Comparison of ENCODE assay signal across 9 cellular contexts in genomic region chr10:74502963-74503608, GRCh38.
DNase-seq lines count a peak whose midpoint lies in the region; TF ChIP-seq lines count a peak whose summit lies in the region.
"Had no signal": no experiment of that assay in that cellular context is flagged by ENCODE, and none has a peak within 500 bp of the region (broad histone marks: within the 10 kb centered on the region; RNA-seq: fewer than 3 reads in every experiment).

No MANE protein-coding gene starts in this region.

- peak overlapping the region; percentile 83 for H3K27ac Mint-ChIP-seq in activated CD4-positive, alpha-beta T cell treated with anti-CD3 and anti-CD28 coated beads, Interleukin-2, amount 10 ng/mL, durations not matched to agents 24 days and 14 days
- H3K27ac Mint-ChIP-seq in activated CD4-positive, alpha-beta T cell treated with anti-CD3 and anti-CD28 coated beads, Interleukin-2, amount 10 ng/mL, durations not matched to agents 7 days and 5 days = no peak overlapping the region

- CTCF ChIA-PET in activated CD4-positive, alpha-beta T cell treated with anti-CD3 and anti-CD28 coated beads, Interleukin-2, amount 10 ng/mL, durations not matched to agents 7 days and 5 days (lab: Charles Lee) = no interaction called here
- CTCF ChIA-PET in OCI-LY7 (lab: Charles Lee; ENCODE audit: unreplicated experiment) = no interaction called here

- no TSS peak for BruUV-seq in OCI-LY7 (replicated peaks; lab: Mats Ljungman, UMichigan)

- POLR2A ChIA-PET in activated CD4-positive, alpha-beta T cell treated with anti-CD3 and anti-CD28 coated beads, Interleukin-2, amount 10 ng/mL, durations not matched to agents 7 days and 5 days (lab: Charles Lee) = interaction anchor here (0.6 kb wide), 1 partner anchor 708 kb away, joined by 3 read pairs; no protein-coding TSS in a partner anchor
- POLR2A ChIA-PET in OCI-LY7 (lab: Charles Lee) = interaction anchor here (0.7 to 1.1 kb wide), 4 partner anchors 11 to 564 kb away, joined by 3 read pairs; no protein-coding TSS in a partner anchor

- H2AFZ ChIP-seq in OCI-LY7 (ENCODE audit: low read length) = no peak overlapping the region

- TF ChIP-seq CTCF in choroid plexus epithelial cell (conservative IDR thresholded peaks at IDR 0.05; ENCODE audit: low read depth, low read length) (no peak), OCI-LY7 (conservative IDR thresholded peaks at IDR 0.05; ENCODE audit: low read length) (no peak)

- peaks cover 35% of the 10 kb centered on the region for H3K9me3 Mint-ChIP-seq in activated CD4-positive, alpha-beta T cell treated with anti-CD3 and anti-CD28 coated beads, Interleukin-2, amount 10 ng/mL, durations not matched to agents 24 days and 14 days
- peaks cover 30% of the 10 kb centered on the region for H3K9me3 Mint-ChIP-seq in activated CD4-positive, alpha-beta T cell treated with anti-CD3 and anti-CD28 coated beads, Interleukin-2, amount 10 ng/mL, durations not matched to agents 7 days and 5 days

- peaks cover 31% of the 10 kb centered on the region for H3K4me1 Mint-ChIP-seq in activated CD4-positive, alpha-beta T cell treated with anti-CD3 and anti-CD28 coated beads, Interleukin-2, amount 10 ng/mL, durations not matched to agents 24 days and 14 days
- peaks cover 17% of the 10 kb centered on the region for H3K4me1 Mint-ChIP-seq in activated CD4-positive, alpha-beta T cell treated with anti-CD3 and anti-CD28 coated beads, Interleukin-2, amount 10 ng/mL, durations not matched to agents 7 days and 5 days
- H3K4me1 Mint-ChIP-seq: neural crest cell had no signal

- H4K20me1 ChIP-seq in OCI-LY7 (ENCODE audit: insufficient read depth, low read length) = no peaks in the 10 kb centered on the region

- peaks cover 52% of the 10 kb centered on the region for H3K36me3 Mint-ChIP-seq in activated CD4-positive, alpha-beta T cell treated with anti-CD3 and anti-CD28 coated beads, Interleukin-2, amount 10 ng/mL, durations not matched to agents 24 days and 14 days (ENCODE audit: low read depth)
- peaks cover 29% of the 10 kb centered on the region for H3K36me3 Mint-ChIP-seq in activated CD4-positive, alpha-beta T cell treated with anti-CD3 and anti-CD28 coated beads, Interleukin-2, amount 10 ng/mL, durations not matched to agents 7 days and 5 days (ENCODE audit: low read depth)

- no peaks in the 10 kb centered on the region for H3K27me3 Mint-ChIP-seq in activated CD4-positive, alpha-beta T cell treated with anti-CD3 and anti-CD28 coated beads, Interleukin-2, amount 10 ng/mL, durations not matched to agents 24 days and 14 days
- H3K27me3 Mint-ChIP-seq in activated CD4-positive, alpha-beta T cell treated with anti-CD3 and anti-CD28 coated beads, Interleukin-2, amount 10 ng/mL, durations not matched to agents 7 days and 5 days = no peaks in the 10 kb centered on the region

- no peaks in the 10 kb centered on the region for H3K9me2 ChIP-seq in OCI-LY7 (ENCODE audit: insufficient read depth, low read length)

- no peaks in the 10 kb centered on the region for H3K79me2 ChIP-seq in OCI-LY7 (ENCODE audit: insufficient read depth, low read depth, low read length)

- intact Hi-C loops in activated CD4-positive, alpha-beta T cell treated with anti-CD3 and anti-CD28 coated beads, Interleukin-2, amount 10 ng/mL, durations not matched to agents 24 days and 14 days (cut with micrococcal nuclease) = loop anchor here (5.0 to 10.0 kb wide), 3 partner anchors 58 to 514 kb away; partner anchors contain the start of gene KAT6B
- intact Hi-C loops in OCI-LY7 (cut with micrococcal nuclease; ENCODE audit: unreplicated experiment) = no loop called here

- no peak overlapping the region for H3K4me3 ChIP-seq in choroid plexus epithelial cell (ENCODE audit: low read depth, low read length)
- H3K4me3 ChIP-seq in skeletal muscle cell (ENCODE audit: low read depth, low read length) = no peak overlapping the region
- H3K4me3 ChIP-seq in OCI-LY7 (ENCODE audit: low read depth, low read length, poor library complexity, severe bottlenecking) = no peak overlapping the region

- no peaks in the 10 kb centered on the region for H3K9me3 ChIP-seq in OCI-LY7 (ENCODE audit: low read length)

- no peaks in the 10 kb centered on the region for H3K4me1 ChIP-seq in OCI-LY7 (ENCODE audit: insufficient read depth, low read length, poor library complexity, severe bottlenecking)

- DNase-seq in activated CD4-positive, alpha-beta T cell treated with anti-CD3 and anti-CD28 coated beads, Interleukin-2, amount 10 ng/mL, durations not matched to agents 24 days and 14 days = no peak
- no peak for DNase-seq in activated CD4-positive, alpha-beta T cell treated with anti-CD3 and anti-CD28 coated beads, Interleukin-2, amount 10 ng/mL, durations not matched to agents 7 days and 5 days
- DNase-seq in NOMO-1 treated with dmso at 0.1 percent for 144 hours (lab: John Stamatoyannopoulos, UW; ENCODE audit: unreplicated experiment) (peak; percentile 6), choroid plexus epithelial cell (ENCODE audit: low read depth) (peak; percentile 62), skeletal muscle cell (ENCODE audit: low read depth) (peak; percentile 62), OCI-LY7 (ENCODE audit: low spot score) (no peak), occipital lobe (lab: John Stamatoyannopoulos, UW) (no peak)
- DNase-seq in activated CD4-positive, CD25-positive, alpha-beta regulatory T cell (lab: John Stamatoyannopoulos, UW) = no peak

- H3K27ac ChIP-seq in OCI-LY7 (ENCODE audit: low read depth, low read length, poor library complexity, severe bottlenecking) = no peak overlapping the region

- H3K4me3 Mint-ChIP-seq in activated CD4-positive, alpha-beta T cell treated with anti-CD3 and anti-CD28 coated beads, Interleukin-2, amount 10 ng/mL, durations not matched to agents 24 days and 14 days = peak overlapping the region; percentile 19
- H3K4me3 Mint-ChIP-seq in activated CD4-positive, alpha-beta T cell treated with anti-CD3 and anti-CD28 coated beads, Interleukin-2, amount 10 ng/mL, durations not matched to agents 7 days and 5 days = no peak overlapping the region
- H3K4me3 Mint-ChIP-seq: neural crest cell had no signal

- no peaks in the 10 kb centered on the region for H3K36me3 ChIP-seq in OCI-LY7 (ENCODE audit: insufficient read depth, low read length)

- no peak overlapping the region for H3K4me2 ChIP-seq in OCI-LY7 (ENCODE audit: low read length)

Comparison
In these comparisons a context has a peak if more than half of its experiments do, and no peak if none do; other contexts are left out.
1. DNase-seq: peak in NOMO-1 treated with dmso at 0.1 percent for 144 hours (single experiment), choroid plexus epithelial cell (single experiment) and skeletal muscle cell (single experiment); none in activated CD4-positive, alpha-beta T cell treated with anti-CD3 and anti-CD28 coated beads, Interleukin-2, amount 10 ng/mL, durations not matched to agents 24 days and 14 days (single experiment), activated CD4-positive, alpha-beta T cell treated with anti-CD3 and anti-CD28 coated beads, Interleukin-2, amount 10 ng/mL, durations not matched to agents 7 days and 5 days (single experiment), OCI-LY7 (single experiment), activated CD4-positive, CD25-positive, alpha-beta regulatory T cell (0 of 4) and occipital lobe (single experiment).